ENCODE assay signal across 1 cellular context in the genomic region with DNA sequence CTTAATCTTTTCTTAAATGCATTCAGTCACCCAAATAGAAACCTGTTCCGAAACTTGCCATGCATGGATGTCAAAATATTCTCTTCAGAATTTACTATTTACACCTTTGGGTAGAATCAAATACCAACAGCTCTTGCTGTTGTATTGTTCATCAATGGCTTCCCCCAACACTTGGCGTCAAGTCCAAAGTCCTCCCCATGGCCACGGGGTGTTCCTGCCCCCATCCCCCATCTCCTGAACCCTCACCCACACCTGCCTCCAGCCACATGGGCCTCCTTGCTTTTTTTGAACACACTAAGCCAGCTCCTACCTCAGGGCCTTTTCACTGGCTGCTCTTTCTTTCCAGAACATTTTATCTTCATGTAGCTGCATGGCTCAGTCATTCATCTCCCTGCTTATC.
TF ChIP-seq lines count a peak whose summit lies in the region.

No MANE protein-coding gene starts in this region.

TF ChIP-seq in HepG2, 621 proteins besides CTCF, POLR2A, EP300 and RAD21 (continued from another document):
- TF ChIP-seq, protein P1, sequence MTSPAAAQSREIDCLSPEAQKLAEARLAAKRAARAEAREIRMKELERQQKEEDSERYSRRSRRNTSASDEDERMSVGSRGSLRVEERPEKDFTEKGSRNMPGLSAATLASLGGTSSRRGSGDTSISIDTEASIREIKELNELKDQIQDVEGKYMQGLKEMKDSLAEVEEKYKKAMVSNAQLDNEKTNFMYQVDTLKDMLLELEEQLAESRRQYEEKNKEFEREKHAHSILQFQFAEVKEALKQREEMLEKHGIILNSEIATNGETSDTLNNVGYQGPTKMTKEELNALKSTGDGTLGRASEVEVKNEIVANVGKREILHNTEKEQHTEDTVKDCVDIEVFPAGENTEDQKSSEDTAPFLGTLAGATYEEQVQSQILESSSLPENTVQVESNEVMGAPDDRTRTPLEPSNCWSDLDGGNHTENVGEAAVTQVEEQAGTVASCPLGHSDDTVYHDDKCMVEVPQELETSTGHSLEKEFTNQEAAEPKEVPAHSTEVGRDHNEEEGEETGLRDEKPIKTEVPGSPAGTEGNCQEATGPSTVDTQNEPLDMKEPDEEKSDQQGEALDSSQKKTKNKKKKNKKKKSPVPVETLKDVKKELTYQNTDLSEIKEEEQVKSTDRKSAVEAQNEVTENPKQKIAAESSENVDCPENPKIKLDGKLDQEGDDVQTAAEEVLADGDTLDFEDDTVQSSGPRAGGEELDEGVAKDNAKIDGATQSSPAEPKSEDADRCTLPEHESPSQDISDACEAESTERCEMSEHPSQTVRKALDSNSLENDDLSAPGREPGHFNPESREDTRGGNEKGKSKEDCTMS (CRISPR knock-in tag; conservative IDR thresholded peaks at IDR 0.05): no peak
